1 cellular context compared by ENCODE assay signal in the genomic region with DNA sequence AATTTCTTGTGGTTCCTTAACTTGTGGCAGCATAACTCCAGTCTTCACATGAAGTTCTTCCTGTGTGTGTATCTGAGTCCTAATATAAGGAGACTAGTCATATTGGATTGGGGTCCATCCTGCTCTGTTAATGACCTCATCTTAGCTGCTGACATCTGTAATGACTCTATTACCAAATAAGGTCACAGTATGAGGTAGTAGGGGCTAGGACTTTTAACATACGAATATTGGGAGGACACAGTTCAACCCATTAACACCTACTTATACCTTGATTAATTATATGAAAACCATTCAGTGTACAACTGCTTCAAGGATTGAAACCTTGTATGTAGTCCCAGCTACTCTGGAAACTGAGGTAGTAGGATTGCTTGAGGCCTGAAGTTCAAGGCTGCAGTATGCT.
TF ChIP-seq lines count a peak whose summit lies in the region.

No MANE protein-coding gene starts in this region.

TF ChIP-seq in WTC11, 78 proteins besides CTCF, POLR2A, EP300 and RAD21 (continued from another document):
- TF ChIP-seq PRDM15 (CRISPR knock-in tag; IDR thresholded peaks at IDR 0.05) (no peak), HMGXB4 (CRISPR knock-in tag; IDR thresholded peaks at IDR 0.05) (no peak), ERG (CRISPR knock-in tag; IDR thresholded peaks at IDR 0.05) (no peak), ZNF317 (CRISPR knock-in tag; IDR thresholded peaks at IDR 0.05; ENCODE audit: borderline replicate concordance, low read depth) (no peak), SP1 (CRISPR knock-in tag; conservative IDR thresholded peaks at IDR 0.05) (no peak), ZNF263 (CRISPR knock-in tag; IDR thresholded peaks at IDR 0.05; ENCODE audit: low read depth) (no peak)
